ENCODE assay signal across 15 cellular contexts in genomic region chr6:112468359-112468758, GRCh38.
DNase-seq lines count a peak whose midpoint lies in the region; ATAC-seq, FAIRE-seq and TF ChIP-seq lines count a peak whose summit lies in the region.
"Had no signal": no experiment of that assay in that cellular context is flagged by ENCODE, and none has a peak within 500 bp of the region (broad histone marks: within the 10 kb centered on the region; RNA-seq: fewer than 3 reads in every experiment).

No MANE protein-coding gene starts in this region.

- H3K4me2 ChIP-seq in hepatocyte: no peak overlapping the region

- TF ChIP-seq CTCF in HFFc6 (IDR thresholded peaks at IDR 0.05) (no peak), hepatocyte (IDR thresholded peaks at IDR 0.05; ENCODE audit: poor library complexity) (no peak), endothelial cell (IDR thresholded peaks at IDR 0.05; ENCODE audit: unreplicated experiment) (no peak), ascending aorta (IDR thresholded peaks at IDR 0.05) (no peak)

- ATAC-seq in GM21367 (IDR thresholded peaks at IDR 0.05; ENCODE audit: unreplicated experiment): no peak
- ATAC-seq: pancreas had no signal

- no peaks in the 10 kb centered on the region for H4K20me1 ChIP-seq in hepatocyte (ENCODE audit: insufficient read depth, poor library complexity, severe bottlenecking)

- H3K27ac ChIP-seq in ACC112 (ENCODE audit: low read depth, low read length): peak overlapping the region; percentile 15
- peak overlapping the region; percentile 47 for H3K27ac ChIP-seq in hepatocyte
- H3K27ac ChIP-seq in ascending aorta: no peak overlapping the region
- H3K27ac ChIP-seq: esophagus muscularis mucosa, pancreas had no signal

- peak; percentile 34 for FAIRE-seq in TTC549 (lab: Jason Lieb, UNC)
- FAIRE-seq: D721Med, pancreas had no signal

- peaks cover 52% of the 10 kb centered on the region for H3K4me1 Mint-ChIP-seq in HFFc6 (ENCODE audit: low read depth)
- H3K4me1 Mint-ChIP-seq in endothelial cell (ENCODE audit: unreplicated experiment): no peaks in the 10 kb centered on the region
- H3K4me1 Mint-ChIP-seq: activated naive CD4-positive, alpha-beta T cell treated with anti-CD3 and anti-CD28 coated beads, Interleukin-2, amount 50 U/mL, for 24 hours had no signal

- no peak overlapping the region for H2AFZ ChIP-seq in ACC112 (ENCODE audit: low read length, unreplicated experiment)
- no peak overlapping the region for H2AFZ ChIP-seq in hepatocyte

- intact Hi-C loops in ascending aorta (cut with DNase I): no loop called here

- H3K27ac Mint-ChIP-seq in HFFc6 (peak overlapping the region; percentile 64; the same call in 1 of the 2 replicates), endothelial cell (ENCODE audit: unreplicated experiment) (no peak overlapping the region)
- H3K27ac Mint-ChIP-seq: activated naive CD4-positive, alpha-beta T cell treated with anti-CD3 and anti-CD28 coated beads, Interleukin-2, amount 50 U/mL, for 24 hours had no signal

- peak; percentile 73 for DNase-seq in HFFc6
- peak; percentile 22 for DNase-seq in hepatocyte (ENCODE audit: low spot score)
- DNase-seq in cortex of kidney (lab: John Stamatoyannopoulos, UW): no peak
- no peak for DNase-seq in endothelial cell (ENCODE audit: low spot score)
- DNase-seq in ascending aorta (ENCODE audit: low spot score in 2 of 2): no peak
- DNase-seq: NCI-H1092, NCI-H345, pancreas, testis had no signal

- WGBS in hepatocyte (ENCODE audit: low lambda C conversion rate, missing lambda C conversion rate): 31% methylated on average over 3 of the region's 3 CpGs

- H3K27me3 ChIP-seq in ACC112 (ENCODE audit: insufficient read depth, low read length) (no peaks in the 10 kb centered on the region), hepatocyte (no peaks in the 10 kb centered on the region), ascending aorta (no peaks in the 10 kb centered on the region)
- H3K27me3 ChIP-seq: esophagus muscularis mucosa, pancreas, testis had no signal

- H3K9me3 ChIP-seq in hepatocyte (ENCODE audit: low read depth) (no peaks in the 10 kb centered on the region), ascending aorta (no peaks in the 10 kb centered on the region)
- H3K9me3 ChIP-seq: esophagus muscularis mucosa, pancreas, testis had no signal

- H3K79me2 ChIP-seq in ACC112 (ENCODE audit: control insufficient read depth, insufficient read depth, low read length, unreplicated experiment) (no peaks in the 10 kb centered on the region), hepatocyte (no peaks in the 10 kb centered on the region)

- no peaks in the 10 kb centered on the region for H3K36me3 Mint-ChIP-seq in HFFc6 (ENCODE audit: low read depth)
- no peaks in the 10 kb centered on the region for H3K36me3 Mint-ChIP-seq in endothelial cell (ENCODE audit: low read depth, unreplicated experiment)
- H3K36me3 Mint-ChIP-seq: activated naive CD4-positive, alpha-beta T cell treated with anti-CD3 and anti-CD28 coated beads, Interleukin-2, amount 50 U/mL, for 24 hours had no signal

- H3K4me1 ChIP-seq in ACC112 (ENCODE audit: control insufficient read depth, insufficient read depth, low read length, unreplicated experiment) (peaks cover 30% of the 10 kb centered on the region), hepatocyte (ENCODE audit: insufficient read depth) (peaks cover 20% of the 10 kb centered on the region), ascending aorta (no peaks in the 10 kb centered on the region)
- H3K4me1 ChIP-seq: testis had no signal

- no peaks in the 10 kb centered on the region for H3K9me3 Mint-ChIP-seq in HFFc6
- no peaks in the 10 kb centered on the region for H3K9me3 Mint-ChIP-seq in endothelial cell (ENCODE audit: unreplicated experiment)
- H3K9me3 Mint-ChIP-seq: activated naive CD4-positive, alpha-beta T cell treated with anti-CD3 and anti-CD28 coated beads, Interleukin-2, amount 50 U/mL, for 24 hours had no signal

- H3K4me3 ChIP-seq in ACC112 (ENCODE audit: low read depth, low read length): no peak overlapping the region
- no peak overlapping the region for H3K4me3 ChIP-seq in hepatocyte
- H3K4me3 ChIP-seq in ascending aorta: no peak overlapping the region
- H3K4me3 ChIP-seq: esophagus muscularis mucosa, pancreas, testis had no signal

- peak overlapping the region; percentile 12; the same call in 1 of the 2 replicates for H3K4me3 Mint-ChIP-seq in HFFc6
- no peak overlapping the region for H3K4me3 Mint-ChIP-seq in endothelial cell (ENCODE audit: unreplicated experiment)
- H3K4me3 Mint-ChIP-seq: activated naive CD4-positive, alpha-beta T cell treated with anti-CD3 and anti-CD28 coated beads, Interleukin-2, amount 50 U/mL, for 24 hours had no signal

- H3K36me3 ChIP-seq in ACC112 (ENCODE audit: insufficient read depth, low read length) (no peaks in the 10 kb centered on the region), hepatocyte (replicated peaks; ENCODE audit: insufficient read depth, low read depth) (no peaks in the 10 kb centered on the region), ascending aorta (no peaks in the 10 kb centered on the region)
- H3K36me3 ChIP-seq: esophagus muscularis mucosa, pancreas had no signal

- H3K27me3 Mint-ChIP-seq in HFFc6 (ENCODE audit: insufficient read depth): no peaks in the 10 kb centered on the region
- no peaks in the 10 kb centered on the region for H3K27me3 Mint-ChIP-seq in endothelial cell (ENCODE audit: unreplicated experiment)
- H3K27me3 Mint-ChIP-seq: activated naive CD4-positive, alpha-beta T cell treated with anti-CD3 and anti-CD28 coated beads, Interleukin-2, amount 50 U/mL, for 24 hours had no signal

- H3K9me2 ChIP-seq in hepatocyte (replicated peaks; ENCODE audit: insufficient read depth): no peaks in the 10 kb centered on the region

Comparison
In these comparisons a context has a peak if more than half of its experiments do, and no peak if none do; other contexts are left out.
1. H3K27ac ChIP-seq: peak in ACC112 (single experiment) and hepatocyte (single experiment); none in ascending aorta (0 of 2).
2. DNase-seq: peak in HFFc6 (single experiment) and hepatocyte (single experiment); none in cortex of kidney (single experiment), endothelial cell (single experiment) and ascending aorta (0 of 2).